ENCODE assay signal across 9 cellular contexts in the genomic region with DNA sequence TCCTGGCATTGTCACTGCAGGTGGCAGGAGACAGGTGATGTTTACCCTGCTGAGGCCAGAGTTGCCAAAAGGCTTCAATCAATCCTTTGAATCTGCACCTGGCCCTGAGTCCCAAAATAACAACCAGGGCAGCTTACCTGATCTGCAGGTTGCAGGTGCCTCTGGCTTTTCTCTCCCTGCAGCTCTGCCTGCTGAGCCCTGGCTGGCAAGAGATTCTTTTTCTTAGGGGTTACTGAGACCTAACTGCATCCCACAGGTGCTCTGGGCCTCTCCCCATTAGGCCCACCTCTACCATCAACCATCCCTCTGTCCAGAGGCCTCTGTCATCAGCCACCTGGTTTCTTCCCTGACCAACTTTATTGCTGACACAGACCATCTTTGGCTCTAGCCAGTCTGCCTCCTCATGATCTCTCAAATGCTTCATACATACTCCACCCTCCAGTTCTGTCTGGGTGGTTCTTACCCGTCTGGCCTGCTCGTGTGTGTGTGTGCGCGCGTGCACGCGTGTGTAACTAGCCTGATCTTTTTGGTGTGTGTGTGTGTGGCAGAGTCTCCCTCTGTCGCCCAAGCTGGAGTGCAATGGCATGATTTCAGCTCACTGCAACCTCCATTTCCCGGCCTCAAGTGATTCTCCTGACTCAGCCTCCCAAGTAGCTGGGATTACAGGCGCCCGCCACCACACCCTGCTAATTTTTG. TPM values are rescaled to one million over a fixed set of nuclear protein-coding genes. Genes with fewer than 3 reads are reported as not detected.
DNase-seq lines count a peak whose midpoint lies in the region; ATAC-seq and TF ChIP-seq lines count a peak whose summit lies in the region.
"Had no signal": no experiment of that assay in that cellular context is flagged by ENCODE, and none has a peak within 500 bp of the region (broad histone marks: within the 10 kb centered on the region; RNA-seq: fewer than 3 reads in every experiment).

No MANE protein-coding gene starts in this region.

- peak overlapping the region; percentile 9 for H3K27ac ChIP-seq in right cardiac atrium (ENCODE audit: low read length)
- H3K27ac ChIP-seq in left lung, result peak overlapping the region; percentile 55 to 71
- peak overlapping the region; percentile 99 for H3K27ac ChIP-seq in vagina

- no peak for TF ChIP-seq POLR2A in vagina (IDR thresholded peaks at IDR 0.05)

- H3K36me3 ChIP-seq in left lung, result peaks cover 0 to 71% of the 10 kb centered on the region in 2 donors
- peaks cover 0 to 20% of the 10 kb centered on the region in 2 donors for H3K36me3 ChIP-seq in vagina

- TF ChIP-seq CTCF in left lung (IDR thresholded peaks at IDR 0.05) (no peak), vagina (IDR thresholded peaks at IDR 0.05) (no peak)

- H3K9me3 ChIP-seq in right cardiac atrium (ENCODE audit: control insufficient read depth, low read length) (no peaks in the 10 kb centered on the region), left lung (no peaks in the 10 kb centered on the region), vagina (no peaks in the 10 kb centered on the region)

- intact Hi-C loops in right cardiac atrium (cut with DNase I) (no loop called here), left ventricle myocardium superior (cut with micrococcal nuclease) (no loop called here), left lung (cut with DNase I) (no loop called here), vagina (cut with DNase I) (no loop called here)

- DNase-seq in right cardiac atrium (no peak), left ventricle myocardium superior (no peak), SHP77 (lab: John Stamatoyannopoulos, UW) (peak; percentile 62 to 64), left lung (no peak), vagina (ENCODE audit: extremely low spot score in 2 of 2) (no peak), Ammon's horn (ENCODE audit: low spot score) (no peak), kidney tubule cell (ENCODE audit: low spot score) (no peak), mucosa of gallbladder (ENCODE audit: low spot score) (no peak)

- WGBS in right cardiac atrium, result 96% methylated on average over 11 of the region's 11 CpGs

- no peak overlapping the region for H3K4me3 ChIP-seq in right cardiac atrium (ENCODE audit: low read length)
- H3K4me3 ChIP-seq in left lung, result no peak overlapping the region
- no peak overlapping the region for H3K4me3 ChIP-seq in vagina

- H3K27me3 ChIP-seq in right cardiac atrium (ENCODE audit: control insufficient read depth, insufficient read depth), result no peaks in the 10 kb centered on the region
- no peaks in the 10 kb centered on the region for H3K27me3 ChIP-seq in left lung
- no peaks in the 10 kb centered on the region for H3K27me3 ChIP-seq in vagina

- H3K4me1 ChIP-seq in right cardiac atrium (ENCODE audit: control insufficient read depth, insufficient read depth, low read length) (peaks cover 35% of the 10 kb centered on the region), left lung (peaks cover 77 to 99% of the 10 kb centered on the region in 2 donors), vagina (peaks cover 88% of the 10 kb centered on the region)

- ATAC-seq in right cardiac atrium (no peak), left ventricle myocardium superior (no peak), left lung (no peak)
- ATAC-seq: SK-N-SH treated with all-trans-retinoic acid at 6 μM for 48 hours had no signal

RNA-seq across cellular contexts. Expression of a gene that starts 13.7 kb away (rescaled TPM):
- total RNA-seq in right cardiac atrium (10 to 100 TPM; 39.9 to 56.9 (median 46.1) TPM), left ventricle myocardium superior (54.8 TPM), left lung (100 to 1,000 TPM; 122 to 181 TPM), vagina (57.2 TPM), mucosa of gallbladder (191 TPM)
- polyA plus RNA-seq in right cardiac atrium, result 46.0 TPM

RNA-seq across cellular contexts. Expression of a gene that starts 30.1 kb away (rescaled TPM):
- 1 to 10 TPM in 2 of 4 donors, under 1 TPM in 2; 0.67 to 2.5 (median 1.5) TPM for total RNA-seq in right cardiac atrium
- polyA plus RNA-seq in right cardiac atrium, result 0.41 TPM
- 0.72 TPM for total RNA-seq in left ventricle myocardium superior
- 10 to 100 TPM in 1 of 2 donors, 1 to 10 TPM in 1; 5.1 to 16.5 TPM for total RNA-seq in left lung
- total RNA-seq in vagina, result 6.1 TPM
- total RNA-seq in mucosa of gallbladder, result 2.6 TPM

Comparison
In these comparisons a context has a peak if more than half of its experiments do, and no peak if none do; other contexts are left out.
1. DNase-seq: peak in SHP77 (2 of 2); none in right cardiac atrium (0 of 3), left ventricle myocardium superior (single experiment), left lung (0 of 2), vagina (0 of 2), Ammon's horn (single experiment), kidney tubule cell (single experiment) and mucosa of gallbladder (single experiment).
2. H3K27ac ChIP-seq: peak in every context shown above with its lines; median percentile 99 in vagina; 63 in left lung; 9 in right cardiac atrium.